ENCODE assay signal across 1 cellular context in the genomic region with DNA sequence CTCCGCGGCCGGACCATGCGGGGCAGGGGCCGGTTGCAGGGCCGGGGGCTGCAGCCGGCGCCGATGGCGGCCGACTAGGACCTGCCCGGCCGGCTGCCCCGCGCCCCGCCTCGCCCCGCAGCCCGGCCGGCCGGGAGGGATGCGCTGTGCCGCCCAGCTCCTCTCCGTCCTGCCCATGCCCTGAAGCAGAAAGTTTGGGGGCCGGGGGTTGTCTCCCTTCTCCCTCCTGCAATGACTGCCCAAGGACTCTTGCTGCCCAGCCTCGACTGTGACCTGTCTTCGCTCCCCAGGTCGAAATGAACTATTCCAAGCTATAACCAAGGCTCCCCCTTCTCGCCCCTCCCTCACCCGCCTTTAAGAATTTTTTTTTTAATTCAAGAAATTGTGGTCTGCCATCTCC.
TF ChIP-seq lines count a peak whose summit lies in the region.

No MANE protein-coding gene starts in this region.

TF ChIP-seq in WTC11, 78 proteins besides CTCF, POLR2A, EP300 and RAD21 (continued from another document):
- TF ChIP-seq, protein P1, sequence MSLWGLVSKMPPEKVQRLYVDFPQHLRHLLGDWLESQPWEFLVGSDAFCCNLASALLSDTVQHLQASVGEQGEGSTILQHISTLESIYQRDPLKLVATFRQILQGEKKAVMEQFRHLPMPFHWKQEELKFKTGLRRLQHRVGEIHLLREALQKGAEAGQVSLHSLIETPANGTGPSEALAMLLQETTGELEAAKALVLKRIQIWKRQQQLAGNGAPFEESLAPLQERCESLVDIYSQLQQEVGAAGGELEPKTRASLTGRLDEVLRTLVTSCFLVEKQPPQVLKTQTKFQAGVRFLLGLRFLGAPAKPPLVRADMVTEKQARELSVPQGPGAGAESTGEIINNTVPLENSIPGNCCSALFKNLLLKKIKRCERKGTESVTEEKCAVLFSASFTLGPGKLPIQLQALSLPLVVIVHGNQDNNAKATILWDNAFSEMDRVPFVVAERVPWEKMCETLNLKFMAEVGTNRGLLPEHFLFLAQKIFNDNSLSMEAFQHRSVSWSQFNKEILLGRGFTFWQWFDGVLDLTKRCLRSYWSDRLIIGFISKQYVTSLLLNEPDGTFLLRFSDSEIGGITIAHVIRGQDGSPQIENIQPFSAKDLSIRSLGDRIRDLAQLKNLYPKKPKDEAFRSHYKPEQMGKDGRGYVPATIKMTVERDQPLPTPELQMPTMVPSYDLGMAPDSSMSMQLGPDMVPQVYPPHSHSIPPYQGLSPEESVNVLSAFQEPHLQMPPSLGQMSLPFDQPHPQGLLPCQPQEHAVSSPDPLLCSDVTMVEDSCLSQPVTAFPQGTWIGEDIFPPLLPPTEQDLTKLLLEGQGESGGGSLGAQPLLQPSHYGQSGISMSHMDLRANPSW (CRISPR knock-in tag; conservative IDR thresholded peaks at IDR 0.05; ENCODE audit: low read depth), result no peak
- TF ChIP-seq, protein P2, sequence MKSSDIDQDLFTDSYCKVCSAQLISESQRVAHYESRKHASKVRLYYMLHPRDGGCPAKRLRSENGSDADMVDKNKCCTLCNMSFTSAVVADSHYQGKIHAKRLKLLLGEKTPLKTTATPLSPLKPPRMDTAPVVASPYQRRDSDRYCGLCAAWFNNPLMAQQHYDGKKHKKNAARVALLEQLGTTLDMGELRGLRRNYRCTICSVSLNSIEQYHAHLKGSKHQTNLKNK (CRISPR knock-in tag; IDR thresholded peaks at IDR 0.05), result no peak
- TF ChIP-seq, protein P3, sequence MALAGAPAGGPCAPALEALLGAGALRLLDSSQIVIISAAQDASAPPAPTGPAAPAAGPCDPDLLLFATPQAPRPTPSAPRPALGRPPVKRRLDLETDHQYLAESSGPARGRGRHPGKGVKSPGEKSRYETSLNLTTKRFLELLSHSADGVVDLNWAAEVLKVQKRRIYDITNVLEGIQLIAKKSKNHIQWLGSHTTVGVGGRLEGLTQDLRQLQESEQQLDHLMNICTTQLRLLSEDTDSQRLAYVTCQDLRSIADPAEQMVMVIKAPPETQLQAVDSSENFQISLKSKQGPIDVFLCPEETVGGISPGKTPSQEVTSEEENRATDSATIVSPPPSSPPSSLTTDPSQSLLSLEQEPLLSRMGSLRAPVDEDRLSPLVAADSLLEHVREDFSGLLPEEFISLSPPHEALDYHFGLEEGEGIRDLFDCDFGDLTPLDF (CRISPR knock-in tag; IDR thresholded peaks at IDR 0.05), result no peak
- TF ChIP-seq, protein P4, sequence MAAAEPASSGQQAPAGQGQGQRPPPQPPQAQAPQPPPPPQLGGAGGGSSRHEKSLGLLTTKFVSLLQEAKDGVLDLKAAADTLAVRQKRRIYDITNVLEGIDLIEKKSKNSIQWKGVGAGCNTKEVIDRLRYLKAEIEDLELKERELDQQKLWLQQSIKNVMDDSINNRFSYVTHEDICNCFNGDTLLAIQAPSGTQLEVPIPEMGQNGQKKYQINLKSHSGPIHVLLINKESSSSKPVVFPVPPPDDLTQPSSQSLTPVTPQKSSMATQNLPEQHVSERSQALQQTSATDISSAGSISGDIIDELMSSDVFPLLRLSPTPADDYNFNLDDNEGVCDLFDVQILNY (CRISPR knock-in tag; IDR thresholded peaks at IDR 0.05), result no peak
- TF ChIP-seq, protein P5, sequence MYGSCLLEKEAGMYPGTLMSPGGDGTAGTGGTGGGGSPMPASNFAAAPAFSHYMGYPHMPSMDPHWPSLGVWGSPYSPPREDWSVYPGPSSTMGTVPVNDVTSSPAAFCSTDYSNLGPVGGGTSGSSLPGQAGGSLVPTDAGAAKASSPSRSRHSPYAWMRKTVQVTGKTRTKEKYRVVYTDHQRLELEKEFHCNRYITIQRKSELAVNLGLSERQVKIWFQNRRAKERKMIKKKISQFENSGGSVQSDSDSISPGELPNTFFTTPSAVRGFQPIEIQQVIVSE (CRISPR knock-in tag; IDR thresholded peaks at IDR 0.05; ENCODE audit: borderline replicate concordance), result no peak
- TF ChIP-seq ZNF671 (CRISPR knock-in tag; IDR thresholded peaks at IDR 0.05) (no peak), FOXK1 (CRISPR knock-in tag; IDR thresholded peaks at IDR 0.05) (no peak), SP1 (CRISPR knock-in tag; conservative IDR thresholded peaks at IDR 0.05) (no peak), HMGA2 (CRISPR knock-in tag; IDR thresholded peaks at IDR 0.05) (no peak), GABPB1 (CRISPR knock-in tag; IDR thresholded peaks at IDR 0.05) (no peak)
- TF ChIP-seq, protein P6, sequence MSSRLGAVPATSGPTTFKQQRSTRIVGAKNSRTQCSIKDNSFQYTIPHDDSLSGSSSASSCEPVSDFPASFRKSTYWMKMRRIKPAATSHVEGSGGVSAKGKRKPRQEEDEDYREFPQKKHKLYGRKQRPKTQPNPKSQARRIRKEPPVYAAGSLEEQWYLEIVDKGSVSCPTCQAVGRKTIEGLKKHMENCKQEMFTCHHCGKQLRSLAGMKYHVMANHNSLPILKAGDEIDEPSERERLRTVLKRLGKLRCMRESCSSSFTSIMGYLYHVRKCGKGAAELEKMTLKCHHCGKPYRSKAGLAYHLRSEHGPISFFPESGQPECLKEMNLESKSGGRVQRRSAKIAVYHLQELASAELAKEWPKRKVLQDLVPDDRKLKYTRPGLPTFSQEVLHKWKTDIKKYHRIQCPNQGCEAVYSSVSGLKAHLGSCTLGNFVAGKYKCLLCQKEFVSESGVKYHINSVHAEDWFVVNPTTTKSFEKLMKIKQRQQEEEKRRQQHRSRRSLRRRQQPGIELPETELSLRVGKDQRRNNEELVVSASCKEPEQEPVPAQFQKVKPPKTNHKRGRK (CRISPR knock-in tag; IDR thresholded peaks at IDR 0.05; ENCODE audit: borderline replicate concordance), result no peak
- TF ChIP-seq, protein P7, sequence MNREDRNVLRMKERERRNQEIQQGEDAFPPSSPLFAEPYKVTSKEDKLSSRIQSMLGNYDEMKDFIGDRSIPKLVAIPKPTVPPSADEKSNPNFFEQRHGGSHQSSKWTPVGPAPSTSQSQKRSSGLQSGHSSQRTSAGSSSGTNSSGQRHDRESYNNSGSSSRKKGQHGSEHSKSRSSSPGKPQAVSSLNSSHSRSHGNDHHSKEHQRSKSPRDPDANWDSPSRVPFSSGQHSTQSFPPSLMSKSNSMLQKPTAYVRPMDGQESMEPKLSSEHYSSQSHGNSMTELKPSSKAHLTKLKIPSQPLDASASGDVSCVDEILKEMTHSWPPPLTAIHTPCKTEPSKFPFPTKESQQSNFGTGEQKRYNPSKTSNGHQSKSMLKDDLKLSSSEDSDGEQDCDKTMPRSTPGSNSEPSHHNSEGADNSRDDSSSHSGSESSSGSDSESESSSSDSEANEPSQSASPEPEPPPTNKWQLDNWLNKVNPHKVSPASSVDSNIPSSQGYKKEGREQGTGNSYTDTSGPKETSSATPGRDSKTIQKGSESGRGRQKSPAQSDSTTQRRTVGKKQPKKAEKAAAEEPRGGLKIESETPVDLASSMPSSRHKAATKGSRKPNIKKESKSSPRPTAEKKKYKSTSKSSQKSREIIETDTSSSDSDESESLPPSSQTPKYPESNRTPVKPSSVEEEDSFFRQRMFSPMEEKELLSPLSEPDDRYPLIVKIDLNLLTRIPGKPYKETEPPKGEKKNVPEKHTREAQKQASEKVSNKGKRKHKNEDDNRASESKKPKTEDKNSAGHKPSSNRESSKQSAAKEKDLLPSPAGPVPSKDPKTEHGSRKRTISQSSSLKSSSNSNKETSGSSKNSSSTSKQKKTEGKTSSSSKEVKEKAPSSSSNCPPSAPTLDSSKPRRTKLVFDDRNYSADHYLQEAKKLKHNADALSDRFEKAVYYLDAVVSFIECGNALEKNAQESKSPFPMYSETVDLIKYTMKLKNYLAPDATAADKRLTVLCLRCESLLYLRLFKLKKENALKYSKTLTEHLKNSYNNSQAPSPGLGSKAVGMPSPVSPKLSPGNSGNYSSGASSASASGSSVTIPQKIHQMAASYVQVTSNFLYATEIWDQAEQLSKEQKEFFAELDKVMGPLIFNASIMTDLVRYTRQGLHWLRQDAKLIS (CRISPR knock-in tag; IDR thresholded peaks at IDR 0.05; ENCODE audit: borderline replicate concordance), result no peak
- TF ChIP-seq, protein P8, sequence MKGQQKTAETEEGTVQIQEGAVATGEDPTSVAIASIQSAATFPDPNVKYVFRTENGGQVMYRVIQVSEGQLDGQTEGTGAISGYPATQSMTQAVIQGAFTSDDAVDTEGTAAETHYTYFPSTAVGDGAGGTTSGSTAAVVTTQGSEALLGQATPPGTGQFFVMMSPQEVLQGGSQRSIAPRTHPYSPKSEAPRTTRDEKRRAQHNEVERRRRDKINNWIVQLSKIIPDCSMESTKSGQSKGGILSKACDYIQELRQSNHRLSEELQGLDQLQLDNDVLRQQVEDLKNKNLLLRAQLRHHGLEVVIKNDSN (CRISPR knock-in tag; IDR thresholded peaks at IDR 0.05), result no peak
